Comparison of ENCODE assay signal across 1 cellular context in the genomic region with DNA sequence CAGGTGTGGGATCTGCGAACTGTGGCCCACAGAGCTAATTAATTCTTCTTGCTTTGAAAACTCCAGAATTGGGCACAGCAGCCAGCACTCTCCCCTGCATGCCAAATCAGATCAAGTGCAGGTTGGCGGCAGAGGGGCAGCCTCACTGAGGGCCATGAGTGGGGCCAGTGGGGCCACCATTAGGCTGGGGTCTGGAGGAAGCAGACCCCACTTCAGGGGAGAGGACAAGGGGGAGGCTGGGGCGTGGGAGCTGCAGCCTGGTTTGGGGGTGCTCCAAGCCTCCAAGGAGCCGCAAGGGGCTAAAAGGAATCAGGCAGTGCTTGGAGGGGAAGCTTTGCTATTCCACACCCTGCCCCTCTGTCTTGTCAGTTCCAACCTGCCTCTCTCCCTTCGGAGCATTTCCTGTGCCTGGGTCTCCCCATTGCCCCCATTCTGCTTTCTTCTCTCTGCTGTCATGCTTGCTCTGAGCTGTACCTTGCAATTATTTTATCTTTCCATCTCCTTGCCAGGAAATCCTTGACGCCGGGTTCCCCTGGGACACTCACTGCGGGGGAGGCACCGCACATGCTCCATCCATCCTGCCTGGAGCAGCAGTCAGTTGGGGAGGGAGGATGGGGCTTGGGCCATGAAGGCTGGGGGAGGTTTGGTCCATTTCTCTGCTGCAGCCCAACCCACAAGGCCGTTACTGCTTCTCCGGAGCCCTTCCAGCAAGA.
TF ChIP-seq lines count a peak whose summit lies in the region.

No MANE protein-coding gene starts in this region.

TF ChIP-seq in H1, 55 proteins besides CTCF, POLR2A, EP300 and RAD21:
- TF ChIP-seq SIN3A (conservative IDR thresholded peaks at IDR 0.05 in 1 of 2, IDR thresholded peaks at IDR 0.05 in 1 of 2; ENCODE audit: low read depth in 1 of 2, low read length in 2 of 2) (no peak), CBX8 (IDR thresholded peaks at IDR 0.05; ENCODE audit: borderline replicate concordance, low read depth, low read length) (no peak), ASH2L (IDR thresholded peaks at IDR 0.05; ENCODE audit: low read length) (no peak), TBP (IDR thresholded peaks at IDR 0.05; ENCODE audit: low read depth, low read length) (no peak), SRF (IDR thresholded peaks at IDR 0.05; ENCODE audit: low read depth, low read length) (no peak), NANOG (IDR thresholded peaks at IDR 0.05; ENCODE audit: insufficient read depth, low read depth, low read length, poor library complexity, severe bottlenecking) (no peak), SP4 (IDR thresholded peaks at IDR 0.05; ENCODE audit: low read length) (no peak), RXRA (IDR thresholded peaks at IDR 0.05; ENCODE audit: insufficient read depth, low read depth, low read length) (no peak), JUN (IDR thresholded peaks at IDR 0.05; ENCODE audit: low read depth, low read length) (no peak), CTBP2 (IDR thresholded peaks at IDR 0.05; ENCODE audit: borderline replicate concordance, insufficient read depth, insufficient read length, low read length) (no peak), TCF12 (IDR thresholded peaks at IDR 0.05; ENCODE audit: low read depth, low read length) (no peak), CEBPB (IDR thresholded peaks at IDR 0.05; ENCODE audit: low read depth, low read length) (no peak), FOSL1 (IDR thresholded peaks at IDR 0.05; ENCODE audit: insufficient read depth, low read depth, low read length) (no peak), BACH1 (IDR thresholded peaks at IDR 0.05; ENCODE audit: low read length) (no peak), SAP30 (IDR thresholded peaks at IDR 0.05; ENCODE audit: insufficient read depth, insufficient replicate concordance, low read length) (no peak), CBX5 (IDR thresholded peaks at IDR 0.05; ENCODE audit: low read depth, low read length) (no peak), EGR1 (IDR thresholded peaks at IDR 0.05; ENCODE audit: borderline replicate concordance, low read depth, low read length) (no peak), ZNF274 (IDR thresholded peaks at IDR 0.05; ENCODE audit: borderline replicate concordance, extremely low read depth, low read length) (no peak)
TF ChIP-seq in H1: peak in this region for 0.
